Comparison of ENCODE assay signal across 35 cellular contexts in the genomic region with DNA sequence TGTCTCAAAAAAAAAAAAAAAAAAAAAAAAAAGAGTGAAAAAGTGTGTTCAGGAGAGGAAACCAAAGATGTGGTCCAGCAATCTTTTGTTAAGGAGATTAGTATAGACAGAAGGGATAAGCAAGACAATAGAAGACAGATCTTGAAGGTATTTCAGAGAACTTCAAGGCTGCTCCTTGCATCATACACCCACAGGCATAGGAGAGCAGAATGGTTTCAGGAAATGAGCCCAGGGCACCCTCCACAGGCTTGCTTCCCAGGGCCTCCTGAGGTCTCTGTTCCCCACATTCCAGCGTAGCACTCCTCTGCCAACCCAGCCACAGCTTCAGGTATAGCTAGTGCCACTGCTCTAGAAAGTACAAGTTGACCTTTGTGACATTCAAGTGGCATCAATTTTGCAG.
"Had no signal": no experiment of that assay in that cellular context is flagged by ENCODE, and none has a peak within 500 bp of the region (broad histone marks: within the 10 kb centered on the region; RNA-seq: fewer than 3 reads in every experiment).

No MANE protein-coding gene starts in this region.

- H3K36me3 ChIP-seq: adrenal gland, brain microvascular endothelial cell, breast epithelium, WERI-Rb-1 had no signal

- H3K9me3 ChIP-seq: adrenal gland, body of pancreas, breast epithelium had no signal

- H3K27me3 ChIP-seq: adrenal gland, body of pancreas, brain microvascular endothelial cell, breast epithelium had no signal

- FAIRE-seq: astrocyte, TTC549 had no signal

- H3K4me3 ChIP-seq: adrenal gland, body of pancreas, breast epithelium had no signal

- DNase-seq: activated B cell treated with CpG ODN at 0.5 μM for 24 hours; activated CD4-positive, alpha-beta memory T cell treated with anti-CD3 and anti-CD28 coated beads for 36 hours; activated CD4-positive, alpha-beta T cell treated with anti-CD3 and anti-CD28 coated beads for 4 hours; activated CD4-positive, alpha-beta T cell treated with anti-CD3 and anti-CD28 coated beads, Interleukin-2, amount 10 ng/mL, durations not matched to agents 24 days and 14 days; activated CD4-positive, alpha-beta T cell treated with anti-CD3 and anti-CD28 coated beads, Interleukin-2, amount 50 U/mL, for 1 hour; activated CD4-positive, alpha-beta T cell treated with anti-CD3 and anti-CD28 coated beads, Interleukin-2, amount 50 U/mL, for 4 hours; activated CD4-positive, CD25-positive, alpha-beta regulatory T cell treated with anti-CD3 and anti-CD28 coated beads, Interleukin-2, amount 50 U/mL, for 72 hours; activated CD8-positive, alpha-beta memory T cell treated with anti-CD3 and anti-CD28 coated beads, Interleukin-2, amount 50 U/mL, for 4 hours; activated CD8-positive, alpha-beta T cell treated with anti-CD3 and anti-CD28 coated beads for 36 hours; activated effector memory CD4-positive, alpha-beta T cell treated with anti-CD3 and anti-CD28 coated beads, Interleukin-2, amount 50 U/mL, for 16 hours; activated gamma-delta T cell treated with Interleukin-2 at 50 U/mL for 16 hours; activated naive CD4-positive, alpha-beta T cell; activated naive CD4-positive, alpha-beta T cell treated with anti-CD3 and anti-CD28 coated beads for 36 hours; activated naive CD4-positive, alpha-beta T cell treated with anti-CD3 and anti-CD28 coated beads, Interleukin-2, amount 50 U/mL, for 16 hours; activated naive CD8-positive, alpha-beta T cell treated with anti-CD3 and anti-CD28 coated beads for 36 hours; activated T-cell treated with anti-CD3 and anti-CD28 coated beads for 4 hours; activated T-cell treated with anti-CD3 and anti-CD28 coated beads, Interleukin-2, amount 50 U/mL, for 1 hour; activated T-cell treated with anti-CD3 and anti-CD28 coated beads, Interleukin-2, amount 50 U/mL, for 4 hours; activated T-cell treated with anti-CD3 and anti-CD28 coated beads, Interleukin-2, amount 50 U/mL, for 72 hours; adrenal gland; amniotic stem cell; aorta; body of pancreas; brain microvascular endothelial cell; central memory CD4-positive, alpha-beta T cell; cerebellar nuclear complex; T-helper 1 cell; T-helper 2 cell; T-helper 9 cell; WERI-Rb-1 had no signal

- H3K27ac ChIP-seq: adrenal gland, body of pancreas, brain microvascular endothelial cell, breast epithelium, WERI-Rb-1 had no signal

- H3K4me1 ChIP-seq: adrenal gland, body of pancreas, breast epithelium had no signal

- ATAC-seq: activated CD8-positive, alpha-beta T cell treated with anti-CD3 and anti-CD28 coated beads for 36 hours; activated naive CD4-positive, alpha-beta T cell treated with anti-CD3 and anti-CD28 coated beads, Interleukin-2, amount 50 U/mL, for 72 hours; activated T-cell treated with anti-CD3 and anti-CD28 coated beads, Interleukin-2, amount 50 U/mL, for 4 hours; activated T-cell treated with anti-CD3 and anti-CD28 coated beads, Interleukin-2, amount 50 U/mL, for 72 hours; activated T-helper 17 cell treated with anti-CD3 and anti-CD28 coated beads, Interleukin-2, amount 50 U/mL, for 72 hours; body of pancreas had no signal
